8 cellular contexts compared by ENCODE assay signal in the genomic region with DNA sequence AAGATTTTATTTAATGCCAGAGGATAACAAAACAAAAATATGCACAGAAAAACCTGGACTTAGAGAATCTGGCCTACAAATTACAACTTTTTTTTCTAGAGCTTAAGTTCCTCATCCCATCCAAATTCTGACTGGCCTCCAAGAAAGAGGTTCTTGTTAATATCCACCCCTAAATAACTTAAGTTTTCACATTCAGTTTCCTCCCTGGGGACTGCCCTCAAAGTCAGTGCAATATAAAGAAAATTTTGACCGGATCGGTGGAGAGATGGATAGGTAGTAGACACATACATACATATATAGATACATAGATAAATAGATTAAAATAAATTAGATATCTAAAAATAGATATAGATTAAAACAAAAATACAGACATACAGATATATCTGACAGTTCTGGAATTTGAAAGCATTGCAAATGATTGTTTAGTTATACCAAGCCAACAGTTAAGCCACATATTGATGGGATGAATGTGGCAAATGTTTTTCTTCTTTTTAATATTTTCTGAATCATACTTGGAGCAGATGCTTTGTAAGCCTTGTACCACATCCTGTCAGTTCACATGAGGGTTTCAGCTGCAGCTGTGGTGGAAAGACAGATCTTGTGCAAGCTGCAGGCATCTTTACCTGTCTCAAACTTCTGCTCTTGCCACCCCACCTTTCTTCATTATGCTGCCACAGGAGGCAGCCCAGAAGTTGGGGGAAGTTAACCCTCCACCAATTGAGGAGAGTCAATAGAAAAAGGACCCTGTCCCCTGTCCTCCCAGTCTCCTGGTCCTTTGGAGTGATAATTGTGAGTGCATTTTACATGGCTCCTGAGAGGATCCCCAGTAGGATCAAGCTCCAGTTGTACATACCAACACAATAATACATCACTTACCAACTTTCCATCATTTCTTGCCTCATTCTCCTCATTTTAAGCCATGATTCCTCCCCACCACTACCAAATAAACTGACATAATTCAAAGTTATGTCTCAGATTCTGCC. TPM values are rescaled to one million over a fixed set of nuclear protein-coding genes. Genes with fewer than 3 reads are reported as not detected.
DNase-seq lines count a peak whose midpoint lies in the region; ATAC-seq and TF ChIP-seq lines count a peak whose summit lies in the region.

No MANE protein-coding gene starts in this region.

- peak; percentile 94 for ATAC-seq in HG03342 (IDR thresholded peaks at IDR 0.05; ENCODE audit: unreplicated experiment)

- H3K4me3 ChIP-seq in foreskin fibroblast (ENCODE audit: low read depth in 1 of 2, low read length in 2 of 2), result no peak overlapping the region

- TF ChIP-seq CTCF in foreskin fibroblast (IDR thresholded peaks at IDR 0.05; ENCODE audit: low read depth, low read length), result no peak

- peak; percentile 45 for DNase-seq in NK-92 treated with Interleukin-12 subunit alpha and Interleukin-12 subunit beta, amount 100 ng/mL, for 24 hours (lab: John Stamatoyannopoulos, UW)
- DNase-seq in NK-92 (lab: John Stamatoyannopoulos, UW; ENCODE audit: unreplicated experiment), result no peak
- DNase-seq in activated CD4-positive, alpha-beta T cell treated with anti-CD3 and anti-CD28 coated beads for 48 hours, result peak; percentile 61
- DNase-seq in foreskin fibroblast, result peak; percentile 61 to 78
- DNase-seq in occipital lobe (lab: John Stamatoyannopoulos, UW), result no peak
- DNase-seq in SHP77 (lab: John Stamatoyannopoulos, UW), result no peak
- DNase-seq in DMS114 treated with DMSO at 0.1 percent for 48 hours (lab: John Stamatoyannopoulos, UW; ENCODE audit: unreplicated experiment), result no peak

RNA-seq across cellular contexts. Expression of a gene that starts 58.5 kb away (rescaled TPM):
- 24.6 TPM for total RNA-seq in occipital lobe

Comparison
In these comparisons a context has a peak if more than half of its experiments do, and no peak if none do; other contexts are left out.
1. DNase-seq: peak in NK-92 treated with Interleukin-12 subunit alpha and Interleukin-12 subunit beta, amount 100 ng/mL, for 24 hours (single experiment), activated CD4-positive, alpha-beta T cell treated with anti-CD3 and anti-CD28 coated beads for 48 hours (single experiment) and foreskin fibroblast (2 of 2); none in NK-92 (single experiment), occipital lobe (single experiment), SHP77 (0 of 2) and DMS114 treated with DMSO at 0.1 percent for 48 hours (single experiment).